In genomic region chr6:24494726-24495515, GRCh38 we compare ENCODE assay signal across 8 cellular contexts. TPM values are rescaled to one million over a fixed set of nuclear protein-coding genes. Genes with fewer than 3 reads are reported as not detected.
DNase-seq lines count a peak whose midpoint lies in the region; ATAC-seq lines count a peak whose summit lies in the region.

Gene ALDH5A1, plus strand, starts transcription at chr6:24494969. Its CDS starts 28 bp downstream, at chr6:24494997.

- peak; percentile 74 for ATAC-seq in GM18907 (IDR thresholded peaks at IDR 0.05; ENCODE audit: unreplicated experiment)
- ATAC-seq in HG03139 (IDR thresholded peaks at IDR 0.05; ENCODE audit: unreplicated experiment) = peak; percentile 62
- peak; percentile 87 for ATAC-seq in activated CD8-positive, alpha-beta T cell treated with anti-CD3 and anti-CD28 coated beads, Interleukin-2, amount 10 ng/mL, durations not matched to agents 7 days and 5 days

- peak within 1 kb of the TSS; percentile 74 for H3K4me3 Mint-ChIP-seq in activated CD8-positive, alpha-beta T cell treated with anti-CD3 and anti-CD28 coated beads, Interleukin-2, amount 10 ng/mL, durations not matched to agents 7 days and 5 days

- POLR2A ChIA-PET in activated CD8-positive, alpha-beta T cell treated with anti-CD3 and anti-CD28 coated beads, Interleukin-2, amount 10 ng/mL, durations not matched to agents 7 days and 5 days (lab: Charles Lee) = interaction anchor here (0.8 to 1.3 kb wide), 2 partner anchors 53 to 86 kb away, joined by 3 read pairs; no protein-coding TSS in a partner anchor

- no peaks in the 10 kb centered on the region for H3K27me3 Mint-ChIP-seq in activated CD8-positive, alpha-beta T cell treated with anti-CD3 and anti-CD28 coated beads, Interleukin-2, amount 10 ng/mL, durations not matched to agents 7 days and 5 days (ENCODE audit: low read depth)

- H3K9me3 Mint-ChIP-seq in activated CD8-positive, alpha-beta T cell treated with anti-CD3 and anti-CD28 coated beads, Interleukin-2, amount 10 ng/mL, durations not matched to agents 7 days and 5 days (ENCODE audit: insufficient read depth) = no peaks in the 10 kb centered on the region

- H3K36me3 Mint-ChIP-seq in activated CD8-positive, alpha-beta T cell treated with anti-CD3 and anti-CD28 coated beads, Interleukin-2, amount 10 ng/mL, durations not matched to agents 7 days and 5 days (ENCODE audit: low read depth) = peaks cover 5% of the 10 kb centered on the region

- CTCF ChIA-PET in activated CD8-positive, alpha-beta T cell treated with anti-CD3 and anti-CD28 coated beads, Interleukin-2, amount 10 ng/mL, durations not matched to agents 7 days and 5 days (lab: Charles Lee) = interaction anchor here (0.7 to 3.1 kb wide), 22 partner anchors 9 to 259 kb away, joined by 3 to 16 read pairs (median 5); partner anchors contain the start of genes ACOT13 and TDP2

- peaks cover 14% of the 10 kb centered on the region for H3K4me1 Mint-ChIP-seq in activated CD8-positive, alpha-beta T cell treated with anti-CD3 and anti-CD28 coated beads, Interleukin-2, amount 10 ng/mL, durations not matched to agents 7 days and 5 days (ENCODE audit: low read depth)

- peak; percentile 76 for DNase-seq in Ammon's horn (ENCODE audit: low spot score)
- peak; percentile 66 for DNase-seq in NCI-H526 treated with DMSO at 0.1 percent for 48 hours (lab: John Stamatoyannopoulos, UW)
- peak; percentile 80 for DNase-seq in activated CD8-positive, alpha-beta T cell treated with anti-CD3 and anti-CD28 coated beads, Interleukin-2, amount 10 ng/mL, durations not matched to agents 7 days and 5 days
- DNase-seq in effector CD4-positive, alpha-beta T cell = peak; percentile 60
- peak; percentile 90 for DNase-seq in mesenteric fat pad (ENCODE audit: low spot score)
- peak; percentile 61 for DNase-seq in stimulated activated CD8-positive, alpha-beta memory T cell treated with anti-CD3 and anti-CD28 coated beads, Interleukin-15, amount 100 ng/mL, for 24 hours (ENCODE audit: low read depth)

- H3K27ac Mint-ChIP-seq in activated CD8-positive, alpha-beta T cell treated with anti-CD3 and anti-CD28 coated beads, Interleukin-2, amount 10 ng/mL, durations not matched to agents 7 days and 5 days = peak within 1 kb of the TSS; percentile 25

RNA-seq across cellular contexts. Expression of gene ALDH5A1, which starts in this region (rescaled TPM):
- 1 to 10 TPM; 4.8 to 4.9 TPM for total RNA-seq in activated CD8-positive, alpha-beta T cell treated with anti-CD3 and anti-CD28 coated beads, Interleukin-2, amount 10 ng/mL, durations not matched to agents 7 days and 5 days
- 11.5 TPM for total RNA-seq in mesenteric fat pad

Comparison
In these comparisons a context has a peak if more than half of its experiments do, and no peak if none do; other contexts are left out.
1. Peak in every context shown above with its lines: DNase-seq and ATAC-seq.